Comparison of ENCODE assay signal across 26 cellular contexts in the genomic region with DNA sequence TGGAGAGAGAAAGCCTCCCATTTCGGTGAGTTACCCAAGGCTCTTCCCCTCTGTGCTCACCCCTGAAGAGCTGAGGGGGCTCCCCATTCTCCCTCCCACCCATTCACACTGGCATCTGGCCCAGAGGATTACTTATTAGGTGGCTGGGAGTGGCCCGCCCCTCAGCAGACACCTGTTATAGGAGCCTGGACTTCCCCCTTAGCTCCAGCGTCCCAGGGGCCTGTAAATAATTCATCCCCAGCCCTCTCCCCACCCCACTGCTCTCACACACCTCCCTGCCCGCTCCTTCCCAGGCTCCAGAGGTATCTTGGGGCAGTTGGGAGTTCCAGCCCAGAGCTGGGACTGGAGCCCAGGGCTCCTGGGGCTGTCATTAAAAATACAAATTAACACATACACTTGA. TPM values are rescaled to one million over a fixed set of nuclear protein-coding genes. Genes with fewer than 3 reads are reported as not detected.
DNase-seq lines count a peak whose midpoint lies in the region; ATAC-seq and TF ChIP-seq lines count a peak whose summit lies in the region.
"Had no signal": no experiment of that assay in that cellular context is flagged by ENCODE, and none has a peak within 500 bp of the region (broad histone marks: within the 10 kb centered on the region; RNA-seq: fewer than 3 reads in every experiment).

No MANE protein-coding gene starts in this region.

- H3K9ac ChIP-seq in H9 (ENCODE audit: extremely low read depth, insufficient read length, low read length): no peak overlapping the region
- no peak overlapping the region for H3K9ac ChIP-seq in neuronal stem cell (ENCODE audit: low read depth, low read length, poor library complexity)
- H3K9ac ChIP-seq: KMS-11 had no signal

- H4K8ac ChIP-seq in H9 (replicated peaks; ENCODE audit: insufficient read length, low read depth, low read length) (no peak overlapping the region), neuronal stem cell (ENCODE audit: low read depth, low read length) (no peak overlapping the region)

- H3K9me3 ChIP-seq in H9 (ENCODE audit: control insufficient read depth, low read depth, low read length) (no peaks in the 10 kb centered on the region), neuronal stem cell (replicated peaks in 1 of 2; ENCODE audit: control insufficient read depth in 2 of 2, insufficient read depth in 1 of 2, low read depth in 1 of 2, low read length in 2 of 2) (no peaks in the 10 kb centered on the region)
- H3K9me3 ChIP-seq: right atrium auricular region had no signal

- intact Hi-C loops in Calu3 (cut with micrococcal nuclease; ENCODE audit: unreplicated experiment): no loop called here
- intact Hi-C loops in left colon (cut with DNase I, micrococcal nuclease): no loop called here

- H4K20me1 ChIP-seq in H9 (ENCODE audit: control insufficient read depth, insufficient read depth, insufficient read length): no peaks in the 10 kb centered on the region

- H3K27me3 ChIP-seq in H9 (ENCODE audit: insufficient read depth, low read length) (peaks cover 2% of the 10 kb centered on the region; the same call in 1 of the 2 replicates), neuronal stem cell (ENCODE audit: control insufficient read depth in 3 of 3, insufficient read depth in 3 of 3, low read depth in 1 of 3, low read length in 3 of 3) (peaks cover 0 to 23% (median 0%) of the 10 kb centered on the region in 3 experiments)
- H3K27me3 ChIP-seq: right atrium auricular region had no signal

- H2AFZ ChIP-seq in H9 (ENCODE audit: low read length) (no peak overlapping the region), neuronal stem cell (ENCODE audit: low read length) (no peak overlapping the region)

- no peak overlapping the region for H3K4me3 ChIP-seq in neuronal stem cell (ENCODE audit: low read length in 2 of 2)
- H3K4me3 ChIP-seq: right atrium auricular region had no signal

- no peaks in the 10 kb centered on the region for H3K4me1 ChIP-seq in H9 (ENCODE audit: insufficient read depth, low read length)
- peaks cover 1% of the 10 kb centered on the region in 2 donors for H3K4me1 ChIP-seq in neuronal stem cell (ENCODE audit: control insufficient read depth in 2 of 2, insufficient read depth in 1 of 2, low read depth in 1 of 2, low read length in 2 of 2)

- no peak overlapping the region for H2BK5ac ChIP-seq in H9 (ENCODE audit: insufficient read length, low read length)
- no peak overlapping the region for H2BK5ac ChIP-seq in neuronal stem cell (ENCODE audit: low read length)

- H3K36me3 ChIP-seq in neuronal stem cell (replicated peaks in 1 of 2; ENCODE audit: control insufficient read depth in 2 of 2, insufficient read depth in 2 of 2, low read length in 2 of 2): no peaks in the 10 kb centered on the region
- H3K36me3 ChIP-seq: right atrium auricular region had no signal

- no peak overlapping the region for H2AK5ac ChIP-seq in H9 (ENCODE audit: insufficient read length, low read length)
- H2AK5ac ChIP-seq in neuronal stem cell (ENCODE audit: low read depth, low read length): no peak overlapping the region

- no peak overlapping the region for H3K27ac Mint-ChIP-seq in Calu3 (ENCODE audit: unreplicated experiment)
- no peak overlapping the region for H3K27ac Mint-ChIP-seq in H9
- H3K27ac Mint-ChIP-seq: memory B cell had no signal

- no peaks in the 10 kb centered on the region for H3K79me1 ChIP-seq in H9 (ENCODE audit: insufficient read depth, low read depth, low read length, poor library complexity, severe bottlenecking)
- no peaks in the 10 kb centered on the region for H3K79me1 ChIP-seq in neuronal stem cell (ENCODE audit: low read depth, low read length)

- H2BK12ac ChIP-seq in H9 (ENCODE audit: insufficient read length, low read depth, low read length) (no peak overlapping the region), neuronal stem cell (ENCODE audit: low read length) (no peak overlapping the region)

- TF ChIP-seq CTCF in Calu3 (IDR thresholded peaks at IDR 0.05; ENCODE audit: unreplicated experiment) (no peak), H9 (conservative IDR thresholded peaks at IDR 0.05) (no peak)

- H3K27ac ChIP-seq in H9 (ENCODE audit: insufficient read length, low read depth, low read length): no peak overlapping the region
- H3K27ac ChIP-seq in neuronal stem cell (replicated peaks; ENCODE audit: low read length): no peak overlapping the region
- H3K27ac ChIP-seq: KMS-11, right atrium auricular region had no signal

- H4K5ac ChIP-seq in H9 (ENCODE audit: insufficient read length, low read depth, low read length): no peak overlapping the region

- H3K18ac ChIP-seq in H9 (ENCODE audit: insufficient read length, low read depth, low read length) (no peak overlapping the region), neuronal stem cell (ENCODE audit: low read length) (no peak overlapping the region)

- no peaks in the 10 kb centered on the region for H3K36me3 Mint-ChIP-seq in Calu3 (ENCODE audit: insufficient read depth, unreplicated experiment)
- H3K36me3 Mint-ChIP-seq in H9 (ENCODE audit: insufficient read depth in 1 of 3, low read depth in 3 of 3): no peaks in the 10 kb centered on the region; a peak in 1 of 7 replicates
- H3K36me3 Mint-ChIP-seq: memory B cell had no signal

- H3K4me1 Mint-ChIP-seq in Calu3 (ENCODE audit: low read depth, unreplicated experiment): no peaks in the 10 kb centered on the region
- peaks cover 5 to 8% of the 10 kb centered on the region in 2 experiments; a peak in 3 of 4 replicates for H3K4me1 Mint-ChIP-seq in H9

- no peak overlapping the region for H3K56ac ChIP-seq in H9 (ENCODE audit: insufficient read length, low read depth, low read length)

- H3K79me2 ChIP-seq in H9 (ENCODE audit: insufficient read depth, low read length): no peaks in the 10 kb centered on the region

- H3K9me3 Mint-ChIP-seq in Calu3 (ENCODE audit: low read depth, unreplicated experiment) (no peaks in the 10 kb centered on the region), H9 (no peaks in the 10 kb centered on the region; a peak in 1 of 5 replicates)
- H3K9me3 Mint-ChIP-seq: memory B cell had no signal

- CTCF ChIA-PET in Calu3 (lab: Charles Lee): interaction anchor here (0.9 to 1.0 kb wide), 2 partner anchors 14 to 44 kb away, joined by 3 read pairs; no protein-coding TSS in a partner anchor

- H3K14ac ChIP-seq in H9 (ENCODE audit: insufficient read depth, low read length) (no peak overlapping the region), neuronal stem cell (ENCODE audit: low read length) (no peak overlapping the region)

- no peaks in the 10 kb centered on the region for H3K23me2 ChIP-seq in H9 (ENCODE audit: insufficient read length, low read depth, low read length, poor library complexity, severe bottlenecking)

- WGBS in H9 (ENCODE audit: extremely low coverage, insufficient read length, low lambda C conversion rate): no CpG with 5 or more reads among the region's 4 CpGs
- no CpG with 5 or more reads among the region's 4 CpGs for WGBS in neuronal stem cell (ENCODE audit: extremely low coverage in 2 of 2, insufficient read length in 2 of 2, insufficient replicate concordance in 1 of 2), 2 donors

- no peak overlapping the region for H2BK20ac ChIP-seq in H9 (ENCODE audit: low read depth, low read length, poor library complexity, severe bottlenecking)

- peak; percentile 57 for ATAC-seq in GM21423 (IDR thresholded peaks at IDR 0.05; ENCODE audit: unreplicated experiment)
- peak; percentile 63 for ATAC-seq in HG03432 (IDR thresholded peaks at IDR 0.05; ENCODE audit: unreplicated experiment)
- peak; percentile 65 for ATAC-seq in left colon
- ATAC-seq in HG03521 (IDR thresholded peaks at IDR 0.05; ENCODE audit: unreplicated experiment): no peak
- ATAC-seq: activated CD4-positive, CD25-positive, alpha-beta regulatory T cell treated with anti-CD3 and anti-CD28 coated beads, Interleukin-2, amount 50 U/mL, for 24 hours; stimulated activated naive CD8-positive, alpha-beta T cell treated with anti-CD3 and anti-CD28 coated beads, Interleukin-15, Interleukin-2, amounts not matched to agents 100 U/mL and 50 U/mL, for 24 hours had no signal

- no peak overlapping the region for H3K4me3 Mint-ChIP-seq in Calu3 (ENCODE audit: low read depth, unreplicated experiment)
- H3K4me3 Mint-ChIP-seq in H9: no peak overlapping the region
- H3K4me3 Mint-ChIP-seq: memory B cell had no signal

- H2BK15ac ChIP-seq in H9 (ENCODE audit: low read depth, low read length) (no peak overlapping the region), neuronal stem cell (ENCODE audit: low read length) (no peak overlapping the region)

- H3K4me2 ChIP-seq in H9 (ENCODE audit: insufficient read depth, insufficient read length, low read length): no peak overlapping the region
- H3K4me2 ChIP-seq in neuronal stem cell (ENCODE audit: insufficient read depth, low read length, poor library complexity, severe bottlenecking): no peak overlapping the region
- H3K4me2 ChIP-seq: KMS-11 had no signal

- no peak overlapping the region for H4K91ac ChIP-seq in H9 (ENCODE audit: insufficient read length, low read depth, low read length)
- H4K91ac ChIP-seq in neuronal stem cell (ENCODE audit: low read depth, low read length, poor library complexity): no peak overlapping the region

- no peak overlapping the region for H3T11ph ChIP-seq in H9 (ENCODE audit: low read length)

- H3K23ac ChIP-seq in H9 (ENCODE audit: insufficient read length, low read depth, low read length): no peak overlapping the region
- H3K23ac ChIP-seq in neuronal stem cell (ENCODE audit: low read depth, low read length, poor library complexity): no peak overlapping the region

- peak; percentile 25 for DNase-seq in Calu3
- peak; percentile 71 to 86 for DNase-seq in left colon
- no peak for DNase-seq in NCI-H146 treated with DMSO at 0.1 percent for 48 hours (lab: John Stamatoyannopoulos, UW; ENCODE audit: unreplicated experiment)
- no peak for DNase-seq in H9
- DNase-seq in neuronal stem cell (ENCODE audit: low spot score): no peak
- DNase-seq: activated T-cell treated with anti-CD3 and anti-CD28 coated beads, Interleukin-2, amount 50 U/mL, for 1 hour; DND-41; kidney glomerular epithelial cell; NCI-H1694; NCI-H748 treated with DMSO at 0.1 percent for 48 hours; Right ventricle myocardium superior; stimulated activated CD4-positive, alpha-beta T cell treated with anti-CD3 and anti-CD28 coated beads, Interleukin-4, amount 100 ng/mL, for 4 hours; stimulated activated naive CD8-positive, alpha-beta T cell treated with anti-CD3 and anti-CD28 coated beads, Interleukin-15, Interleukin-2, amounts not matched to agents 100 U/mL and 50 U/mL, for 24 hours; trophoblast cell had no signal

- H3K27me3 Mint-ChIP-seq in Calu3 (ENCODE audit: unreplicated experiment) (peaks cover 57% of the 10 kb centered on the region), H9 (ENCODE audit: low read depth) (peaks cover 63% of the 10 kb centered on the region)

- no TSS peak for BruUV-seq in Calu3 (replicated peaks; lab: Mats Ljungman, UMichigan)

- H3K4ac ChIP-seq in H9 (ENCODE audit: low read depth, low read length): no peak overlapping the region
- no peak overlapping the region for H3K4ac ChIP-seq in neuronal stem cell (ENCODE audit: low read length)

- H2BK120ac ChIP-seq in H9 (ENCODE audit: low read depth, low read length, poor library complexity, severe bottlenecking): no peak overlapping the region
- H2BK120ac ChIP-seq in neuronal stem cell (ENCODE audit: low read depth, low read length): no peak overlapping the region

RNA-seq across cellular contexts. Expression of gene SLC6A7, which starts 11.6 kb away (rescaled TPM):
- not detected in 2 replicates for total RNA-seq in Calu3 (2022)
- total RNA-seq in left colon: 10 to 100 TPM; 13.2 to 30.4 TPM
- total RNA-seq in H9 (2021): not detected in 2 replicates
- polyA plus RNA-seq in neuronal stem cell (2013, experiment 1 of 2): not detected
- 0.01 TPM for polyA plus RNA-seq in neuronal stem cell (2013, experiment 2 of 2)
- total RNA-seq: A172, fibroblast of lung, glomerular endothelial cell, omental fat pad, right atrium auricular region, Right ventricle myocardium superior had no signal
- polyA plus RNA-seq: adipose tissue had no signal

RNA-seq across cellular contexts. Expression of gene CDX1, which starts 11.7 kb away (rescaled TPM):
- total RNA-seq in Calu3 (2022): not detected in 2 replicates
- total RNA-seq in left colon: 100 to 1,000 TPM; 323 to 423 TPM
- 0.22 TPM in 1 of 2 replicates, not detected in the other for total RNA-seq in H9 (2021)
- 0.10 TPM for polyA plus RNA-seq in neuronal stem cell (2013, experiment 1 of 2)
- 0.10 TPM for polyA plus RNA-seq in neuronal stem cell (2013, experiment 2 of 2)
- total RNA-seq: A172, glomerular endothelial cell, omental fat pad, right atrium auricular region, Right ventricle myocardium superior had no signal

RNA-seq across cellular contexts. Expression of gene PDGFRB, which starts 22.6 kb away (rescaled TPM):
- total RNA-seq in Calu3 (2022) (not detected in 2 replicates), left colon (10 to 100 TPM; 14.2 to 26.0 TPM), H9 (2021) (2.2 and 3.9 TPM in 2 replicates)
- 11.0 TPM for polyA plus RNA-seq in neuronal stem cell (2013, experiment 1 of 2)
- 11.2 TPM for polyA plus RNA-seq in neuronal stem cell (2013, experiment 2 of 2)

Comparison
In these comparisons a context has a peak if more than half of its experiments do, and no peak if none do; other contexts are left out.
1. DNase-seq: peak in Calu3 (single experiment) and left colon (2 of 2); none in NCI-H146 treated with DMSO at 0.1 percent for 48 hours (single experiment), H9 (single experiment) and neuronal stem cell (single experiment).
2. RNA of gene SLC6A7, which starts 11.6 kb away (total RNA-seq): 13.2 to 30.4 TPM in left colon; not detected in Calu3 and not detected in H9; every median in the first group is over 10 times any median in the second.
3. RNA of gene CDX1, which starts 11.7 kb away (total RNA-seq): 323 to 423 TPM in left colon; 0.22 TPM in H9 and not detected in Calu3; every median in the first group is over 100 times any median in the second.